ENCODE assay signal across 1 cellular context in the genomic region with DNA sequence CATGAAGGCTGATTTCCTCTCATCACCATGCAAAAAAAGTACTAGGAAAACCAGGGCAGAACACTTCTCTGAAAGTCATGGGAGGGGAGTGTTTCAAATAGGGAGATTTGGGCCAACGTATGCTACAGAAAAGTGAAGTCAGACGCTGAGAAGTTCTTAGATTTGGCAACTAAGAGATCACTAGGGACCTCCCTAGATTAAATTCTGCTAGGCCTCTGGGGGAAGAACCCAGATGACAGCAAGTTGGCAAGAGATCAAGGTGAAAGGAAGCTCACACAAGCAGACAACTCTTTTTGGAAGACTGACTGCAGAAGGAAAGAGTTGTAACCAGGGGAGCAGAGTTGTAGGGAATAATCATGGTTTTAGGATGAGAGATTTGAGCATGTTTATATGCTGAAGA.
TF ChIP-seq lines count a peak whose summit lies in the region.

No MANE protein-coding gene starts in this region.

TF ChIP-seq in GM23338, 12 proteins besides CTCF, POLR2A, EP300 and RAD21 (continued from another document):
- TF ChIP-seq, protein P1, sequence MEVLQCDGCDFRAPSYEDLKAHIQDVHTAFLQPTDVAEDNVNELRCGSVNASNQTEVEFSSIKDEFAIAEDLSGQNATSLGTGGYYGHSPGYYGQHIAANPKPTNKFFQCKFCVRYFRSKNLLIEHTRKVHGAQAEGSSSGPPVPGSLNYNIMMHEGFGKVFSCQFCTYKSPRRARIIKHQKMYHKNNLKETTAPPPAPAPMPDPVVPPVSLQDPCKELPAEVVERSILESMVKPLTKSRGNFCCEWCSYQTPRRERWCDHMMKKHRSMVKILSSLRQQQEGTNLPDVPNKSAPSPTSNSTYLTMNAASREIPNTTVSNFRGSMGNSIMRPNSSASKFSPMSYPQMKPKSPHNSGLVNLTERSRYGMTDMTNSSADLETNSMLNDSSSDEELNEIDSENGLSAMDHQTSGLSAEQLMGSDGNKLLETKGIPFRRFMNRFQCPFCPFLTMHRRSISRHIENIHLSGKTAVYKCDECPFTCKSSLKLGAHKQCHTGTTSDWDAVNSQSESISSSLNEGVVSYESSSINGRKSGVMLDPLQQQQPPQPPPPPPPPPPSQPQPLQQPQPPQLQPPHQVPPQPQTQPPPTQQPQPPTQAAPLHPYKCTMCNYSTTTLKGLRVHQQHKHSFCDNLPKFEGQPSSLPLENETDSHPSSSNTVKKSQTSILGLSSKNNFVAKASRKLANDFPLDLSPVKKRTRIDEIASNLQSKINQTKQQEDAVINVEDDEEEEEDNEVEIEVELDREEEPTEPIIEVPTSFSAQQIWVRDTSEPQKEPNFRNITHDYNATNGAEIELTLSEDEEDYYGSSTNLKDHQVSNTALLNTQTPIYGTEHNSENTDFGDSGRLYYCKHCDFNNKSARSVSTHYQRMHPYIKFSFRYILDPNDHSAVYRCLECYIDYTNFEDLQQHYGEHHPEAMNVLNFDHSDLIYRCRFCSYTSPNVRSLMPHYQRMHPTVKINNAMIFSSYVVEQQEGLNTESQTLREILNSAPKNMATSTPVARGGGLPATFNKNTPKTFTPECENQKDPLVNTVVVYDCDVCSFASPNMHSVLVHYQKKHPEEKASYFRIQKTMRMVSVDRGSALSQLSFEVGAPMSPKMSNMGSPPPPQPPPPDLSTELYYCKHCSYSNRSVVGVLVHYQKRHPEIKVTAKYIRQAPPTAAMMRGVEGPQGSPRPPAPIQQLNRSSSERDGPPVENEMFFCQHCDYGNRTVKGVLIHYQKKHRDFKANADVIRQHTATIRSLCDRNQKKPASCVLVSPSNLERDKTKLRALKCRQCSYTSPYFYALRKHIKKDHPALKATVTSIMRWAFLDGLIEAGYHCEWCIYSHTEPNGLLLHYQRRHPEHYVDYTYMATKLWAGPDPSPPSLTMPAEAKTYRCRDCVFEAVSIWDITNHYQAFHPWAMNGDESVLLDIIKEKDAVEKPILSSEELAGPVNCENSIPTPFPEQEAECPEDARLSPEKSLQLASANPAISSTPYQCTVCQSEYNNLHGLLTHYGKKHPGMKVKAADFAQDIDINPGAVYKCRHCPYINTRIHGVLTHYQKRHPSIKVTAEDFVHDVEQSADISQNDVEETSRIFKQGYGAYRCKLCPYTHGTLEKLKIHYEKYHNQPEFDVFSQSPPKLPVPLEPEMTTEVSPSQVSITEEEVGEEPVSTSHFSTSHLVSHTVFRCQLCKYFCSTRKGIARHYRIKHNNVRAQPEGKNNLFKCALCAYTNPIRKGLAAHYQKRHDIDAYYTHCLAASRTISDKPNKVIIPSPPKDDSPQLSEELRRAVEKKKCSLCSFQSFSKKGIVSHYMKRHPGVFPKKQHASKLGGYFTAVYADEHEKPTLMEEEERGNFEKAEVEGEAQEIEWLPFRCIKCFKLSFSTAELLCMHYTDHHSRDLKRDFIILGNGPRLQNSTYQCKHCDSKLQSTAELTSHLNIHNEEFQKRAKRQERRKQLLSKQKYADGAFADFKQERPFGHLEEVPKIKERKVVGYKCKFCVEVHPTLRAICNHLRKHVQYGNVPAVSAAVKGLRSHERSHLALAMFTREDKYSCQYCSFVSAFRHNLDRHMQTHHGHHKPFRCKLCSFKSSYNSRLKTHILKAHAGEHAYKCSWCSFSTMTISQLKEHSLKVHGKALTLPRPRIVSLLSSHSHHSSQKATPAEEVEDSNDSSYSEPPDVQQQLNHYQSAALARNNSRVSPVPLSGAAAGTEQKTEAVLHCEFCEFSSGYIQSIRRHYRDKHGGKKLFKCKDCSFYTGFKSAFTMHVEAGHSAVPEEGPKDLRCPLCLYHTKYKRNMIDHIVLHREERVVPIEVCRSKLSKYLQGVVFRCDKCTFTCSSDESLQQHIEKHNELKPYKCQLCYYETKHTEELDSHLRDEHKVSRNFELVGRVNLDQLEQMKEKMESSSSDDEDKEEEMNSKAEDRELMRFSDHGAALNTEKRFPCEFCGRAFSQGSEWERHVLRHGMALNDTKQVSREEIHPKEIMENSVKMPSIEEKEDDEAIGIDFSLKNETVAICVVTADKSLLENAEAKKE (CRISPR knock-in tag; IDR thresholded peaks at IDR 0.05) = no peak
